Comparison of ENCODE assay signal across 27 cellular contexts in the genomic region with DNA sequence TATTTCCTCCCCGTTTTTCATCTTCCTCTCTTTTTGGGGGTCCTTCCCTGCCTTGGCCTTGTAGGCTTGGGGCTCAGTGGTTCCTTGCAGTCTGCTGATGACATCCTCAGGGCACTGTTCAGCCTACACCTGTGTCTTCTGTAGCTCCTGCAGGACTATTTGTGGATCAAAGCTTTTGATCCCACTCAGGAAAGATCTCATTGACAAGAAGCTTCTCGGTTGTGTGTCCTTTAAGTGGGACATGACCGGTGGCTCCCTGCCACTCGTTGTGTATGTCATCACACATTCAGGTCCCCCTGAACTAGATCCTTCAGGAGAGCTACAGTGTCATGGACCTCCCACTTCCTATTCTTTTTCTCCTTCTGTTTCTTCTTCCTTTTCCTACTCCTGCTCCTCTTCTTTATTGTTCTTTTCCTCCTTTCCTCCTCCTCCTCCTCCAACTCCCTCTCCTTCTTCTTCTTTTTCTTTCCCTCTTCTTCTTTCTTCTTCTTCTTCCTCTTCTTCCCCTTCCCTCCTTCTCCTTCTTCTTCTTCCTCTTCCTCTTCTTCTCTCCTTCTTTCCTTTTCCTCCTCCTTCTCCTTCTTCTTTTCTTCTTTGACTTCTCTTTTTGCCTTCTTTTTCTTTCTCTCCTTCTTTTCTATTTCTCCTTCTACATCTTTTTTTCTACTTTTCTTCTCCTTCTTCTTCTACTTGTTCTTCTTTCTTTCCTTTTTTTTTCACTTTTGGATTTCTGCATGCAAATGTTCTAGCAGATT.
DNase-seq lines count a peak whose midpoint lies in the region; ATAC-seq and TF ChIP-seq lines count a peak whose summit lies in the region.
"Had no signal": no experiment of that assay in that cellular context is flagged by ENCODE, and none has a peak within 500 bp of the region (broad histone marks: within the 10 kb centered on the region; RNA-seq: fewer than 3 reads in every experiment).

No MANE protein-coding gene starts in this region.

- no peak overlapping the region for H2AK5ac ChIP-seq in H9 (ENCODE audit: insufficient read length, low read length)

- peak overlapping the region; percentile 86 for H3K27ac Mint-ChIP-seq in activated naive CD8-positive, alpha-beta T cell
- H3K27ac Mint-ChIP-seq in activated naive CD8-positive, alpha-beta T cell treated with anti-CD3 and anti-CD28 coated beads, Interleukin-2, amount 50 U/mL, for 24 hours, result no peak overlapping the region
- peak overlapping the region; percentile 71 to 84 for H3K27ac Mint-ChIP-seq in T-cell
- H3K27ac Mint-ChIP-seq in endothelial cell (ENCODE audit: unreplicated experiment), result no peak overlapping the region
- peak overlapping the region; percentile 66 for H3K27ac Mint-ChIP-seq in stimulated activated effector memory CD8-positive, alpha-beta T cell treated with anti-CD3 and anti-CD28 coated beads, Interleukin-12 subunit alpha, Interleukin-12 subunit beta, amount 100 ng/mL, for 72 hours
- no peak overlapping the region; a peak in 1 of 7 replicates for H3K27ac Mint-ChIP-seq in H9

- H3K79me1 ChIP-seq in H9 (ENCODE audit: insufficient read depth, low read depth, low read length, poor library complexity, severe bottlenecking), result no peaks in the 10 kb centered on the region

- peaks cover 61% of the 10 kb centered on the region for H3K4me1 Mint-ChIP-seq in activated naive CD8-positive, alpha-beta T cell (ENCODE audit: low read depth)
- peaks cover 47% of the 10 kb centered on the region for H3K4me1 Mint-ChIP-seq in activated naive CD8-positive, alpha-beta T cell treated with anti-CD3 and anti-CD28 coated beads, Interleukin-2, amount 50 U/mL, for 24 hours
- H3K4me1 Mint-ChIP-seq in T-cell (peaks cover 58 to 70% (median 58%) of the 10 kb centered on the region in 3 donors), endothelial cell (ENCODE audit: unreplicated experiment) (peaks cover 47% of the 10 kb centered on the region), H9 (peaks cover 15 to 17% of the 10 kb centered on the region in 2 experiments)
- H3K4me1 Mint-ChIP-seq in stimulated activated effector memory CD8-positive, alpha-beta T cell treated with anti-CD3 and anti-CD28 coated beads, Interleukin-12 subunit alpha, Interleukin-12 subunit beta, amount 100 ng/mL, for 72 hours, result peaks cover 55% of the 10 kb centered on the region

- POLR2A ChIA-PET in T-cell (lab: Charles Lee), result no interaction called here

- no peaks in the 10 kb centered on the region; the same call in 1 of the 2 replicates for H3K4me1 ChIP-seq in H9 (ENCODE audit: insufficient read depth, low read length)

- H3K27me3 Mint-ChIP-seq in activated naive CD8-positive, alpha-beta T cell, result no peaks in the 10 kb centered on the region
- H3K27me3 Mint-ChIP-seq in activated naive CD8-positive, alpha-beta T cell treated with anti-CD3 and anti-CD28 coated beads, Interleukin-2, amount 50 U/mL, for 24 hours, result no peaks in the 10 kb centered on the region
- H3K27me3 Mint-ChIP-seq in T-cell (no peaks in the 10 kb centered on the region), endothelial cell (ENCODE audit: unreplicated experiment) (peaks cover 5% of the 10 kb centered on the region), H9 (ENCODE audit: low read depth) (peaks cover 1% of the 10 kb centered on the region; the same call in 1 of the 2 replicates)

- H2BK5ac ChIP-seq in H9 (ENCODE audit: insufficient read length, low read length), result no peak overlapping the region

- no peaks in the 10 kb centered on the region for H3K9me3 ChIP-seq in H9 (ENCODE audit: control insufficient read depth, low read depth, low read length)
- H3K9me3 ChIP-seq: body of pancreas, MG63, ovary, spleen, tibial artery had no signal

- H3K4me3 Mint-ChIP-seq in activated naive CD8-positive, alpha-beta T cell, result no peak overlapping the region
- H3K4me3 Mint-ChIP-seq in activated naive CD8-positive, alpha-beta T cell treated with anti-CD3 and anti-CD28 coated beads, Interleukin-2, amount 50 U/mL, for 24 hours, result no peak overlapping the region
- H3K4me3 Mint-ChIP-seq in T-cell (peak overlapping the region in 1 of 3 donors; percentile 4), endothelial cell (ENCODE audit: unreplicated experiment) (peak overlapping the region; percentile 53), H9 (no peak overlapping the region)
- H3K4me3 Mint-ChIP-seq in stimulated activated effector memory CD8-positive, alpha-beta T cell treated with anti-CD3 and anti-CD28 coated beads, Interleukin-12 subunit alpha, Interleukin-12 subunit beta, amount 100 ng/mL, for 72 hours, result no peak overlapping the region
- H3K4me3 Mint-ChIP-seq: nephron had no signal

- no peak overlapping the region for H2BK15ac ChIP-seq in H9 (ENCODE audit: low read depth, low read length)

- H3K27ac ChIP-seq in H9 (ENCODE audit: insufficient read length, low read depth, low read length), result no peak overlapping the region
- H3K27ac ChIP-seq: body of pancreas, ovary, spleen, tibial artery had no signal

- no peaks in the 10 kb centered on the region for H4K20me1 ChIP-seq in H9 (ENCODE audit: control insufficient read depth, insufficient read depth, insufficient read length)

- H3K23ac ChIP-seq in H9 (ENCODE audit: insufficient read length, low read depth, low read length), result no peak overlapping the region

- TF ChIP-seq CTCF in endothelial cell (IDR thresholded peaks at IDR 0.05; ENCODE audit: unreplicated experiment) (no peak), H9 (conservative IDR thresholded peaks at IDR 0.05) (no peak)

- H2AFZ ChIP-seq in H9 (ENCODE audit: low read length), result no peak overlapping the region

- CTCF ChIA-PET in T-cell (lab: Charles Lee), result interaction anchor here in 1 of 2 donors (0.7 kb wide), 1 partner anchor 175 kb away, joined by 3 read pairs; no protein-coding TSS in a partner anchor

- H4K91ac ChIP-seq in H9 (ENCODE audit: insufficient read length, low read depth, low read length), result no peak overlapping the region

- no peak overlapping the region for H2BK12ac ChIP-seq in H9 (ENCODE audit: insufficient read length, low read depth, low read length)

- H3K14ac ChIP-seq in H9 (ENCODE audit: insufficient read depth, low read length), result no peak overlapping the region

- H4K8ac ChIP-seq in H9 (replicated peaks; ENCODE audit: insufficient read length, low read depth, low read length), result no peak overlapping the region

- no peak overlapping the region for H2BK20ac ChIP-seq in H9 (ENCODE audit: low read depth, low read length, poor library complexity, severe bottlenecking)

- no peaks in the 10 kb centered on the region for H3K23me2 ChIP-seq in H9 (ENCODE audit: insufficient read length, low read depth, low read length, poor library complexity, severe bottlenecking)

- WGBS in H9 (ENCODE audit: extremely low coverage, insufficient read length, low lambda C conversion rate), result no CpG with 5 or more reads among the region's 4 CpGs

- H3K4ac ChIP-seq in H9 (ENCODE audit: low read depth, low read length), result no peak overlapping the region

- no peak overlapping the region for H3T11ph ChIP-seq in H9 (ENCODE audit: low read length)

- no peak overlapping the region for H4K5ac ChIP-seq in H9 (ENCODE audit: insufficient read length, low read depth, low read length)

- no peak overlapping the region for H3K18ac ChIP-seq in H9 (ENCODE audit: insufficient read length, low read depth, low read length)

- DNase-seq in activated naive CD8-positive, alpha-beta T cell treated with anti-CD3 and anti-CD28 coated beads, Interleukin-2, amount 50 U/mL, for 24 hours, result no peak
- no peak for DNase-seq in T-cell
- no peak for DNase-seq in endothelial cell (ENCODE audit: low spot score)
- no peak for DNase-seq in stimulated activated effector memory CD8-positive, alpha-beta T cell treated with anti-CD3 and anti-CD28 coated beads, Interleukin-12 subunit alpha, Interleukin-12 subunit beta, amount 100 ng/mL, for 72 hours (ENCODE audit: low spot score in 2 of 2)
- DNase-seq in medulla oblongata (ENCODE audit: extremely low spot score), result no peak
- no peak for DNase-seq in H9
- no peak for DNase-seq in COR-L47 (lab: John Stamatoyannopoulos, UW)
- DNase-seq: activated CD4-positive, alpha-beta T cell treated with anti-CD3 and anti-CD28 coated beads for 4 hours; body of pancreas; C1 segment of cervical spinal cord; effector CD8-positive, alpha-beta T cell; left colon; MG63; NCI-H1436; NCI-H2107; NCI-H510A treated with DMSO at 0.1 percent for 48 hours; ovary; PC-3; SIG-M5; spleen; stimulated activated CD4-positive, alpha-beta T cell treated with anti-CD3 and anti-CD28 coated beads, Interleukin-2, amount 100 ng/mL, for 48 hours; stimulated activated naive CD4-positive, alpha-beta T cell; tibial artery had no signal

- H3K79me2 ChIP-seq in H9 (ENCODE audit: insufficient read depth, low read length), result no peaks in the 10 kb centered on the region

- no peak overlapping the region for H3K56ac ChIP-seq in H9 (ENCODE audit: insufficient read length, low read depth, low read length)

- H3K36me3 Mint-ChIP-seq in activated naive CD8-positive, alpha-beta T cell, result no peaks in the 10 kb centered on the region
- H3K36me3 Mint-ChIP-seq in activated naive CD8-positive, alpha-beta T cell treated with anti-CD3 and anti-CD28 coated beads, Interleukin-2, amount 50 U/mL, for 24 hours (ENCODE audit: low read depth), result peaks cover 18% of the 10 kb centered on the region
- H3K36me3 Mint-ChIP-seq in T-cell (peaks cover 6% of the 10 kb centered on the region), endothelial cell (ENCODE audit: low read depth, unreplicated experiment) (peaks cover 23% of the 10 kb centered on the region), H9 (ENCODE audit: insufficient read depth in 1 of 3, low read depth in 3 of 3) (peaks cover 16 to 38% (median 37%) of the 10 kb centered on the region in 3 experiments)
- peaks cover 7% of the 10 kb centered on the region for H3K36me3 Mint-ChIP-seq in stimulated activated effector memory CD8-positive, alpha-beta T cell treated with anti-CD3 and anti-CD28 coated beads, Interleukin-12 subunit alpha, Interleukin-12 subunit beta, amount 100 ng/mL, for 72 hours

- H3K27me3 ChIP-seq in H9 (ENCODE audit: insufficient read depth, low read length), result no peaks in the 10 kb centered on the region
- H3K27me3 ChIP-seq: body of pancreas, MG63, ovary, spleen, tibial artery had no signal

- no peak overlapping the region for H3K9ac ChIP-seq in H9 (ENCODE audit: extremely low read depth, insufficient read length, low read length)

- ATAC-seq in activated naive CD8-positive, alpha-beta T cell treated with anti-CD3 and anti-CD28 coated beads, Interleukin-2, amount 50 U/mL, for 24 hours, result no peak
- no peak for ATAC-seq in T-cell (replicated peaks in 1 of 4)
- ATAC-seq in stimulated activated effector memory CD8-positive, alpha-beta T cell treated with anti-CD3 and anti-CD28 coated beads, Interleukin-12 subunit alpha, Interleukin-12 subunit beta, amount 100 ng/mL, for 72 hours, result no peak
- ATAC-seq: body of pancreas, esophagus mucosa, left colon, PC-3 had no signal

- no peak overlapping the region for H3K4me2 ChIP-seq in H9 (ENCODE audit: insufficient read depth, insufficient read length, low read length)

- no peaks in the 10 kb centered on the region for H3K9me3 Mint-ChIP-seq in activated naive CD8-positive, alpha-beta T cell (ENCODE audit: low read depth)
- no peaks in the 10 kb centered on the region for H3K9me3 Mint-ChIP-seq in activated naive CD8-positive, alpha-beta T cell treated with anti-CD3 and anti-CD28 coated beads, Interleukin-2, amount 50 U/mL, for 24 hours
- H3K9me3 Mint-ChIP-seq in T-cell (no peaks in the 10 kb centered on the region), endothelial cell (ENCODE audit: unreplicated experiment) (no peaks in the 10 kb centered on the region), H9 (peaks cover 58 to 74% of the 10 kb centered on the region in 2 experiments)
- H3K9me3 Mint-ChIP-seq in stimulated activated effector memory CD8-positive, alpha-beta T cell treated with anti-CD3 and anti-CD28 coated beads, Interleukin-12 subunit alpha, Interleukin-12 subunit beta, amount 100 ng/mL, for 72 hours, result no peaks in the 10 kb centered on the region
- H3K9me3 Mint-ChIP-seq: activated T-helper 2 cell treated with anti-CD3 and anti-CD28 coated beads, Interferon-gamma antibody, Interleukin-2, Interleukin-4, amounts not matched to agents 10 μg/mL and 5 μg/mL and 100 μg/mL, durations not matched to agents 14 hours and 24 hours and 36 hours; nephron had no signal

- no peak overlapping the region for H2BK120ac ChIP-seq in H9 (ENCODE audit: low read depth, low read length, poor library complexity, severe bottlenecking)

Comparison
In these comparisons a context has a peak if more than half of its experiments do, and no peak if none do; other contexts are left out.
1. H3K27ac Mint-ChIP-seq: peak in activated naive CD8-positive, alpha-beta T cell (single experiment), T-cell (2 of 2) and stimulated activated effector memory CD8-positive, alpha-beta T cell treated with anti-CD3 and anti-CD28 coated beads, Interleukin-12 subunit alpha, Interleukin-12 subunit beta, amount 100 ng/mL, for 72 hours (single experiment); none in activated naive CD8-positive, alpha-beta T cell treated with anti-CD3 and anti-CD28 coated beads, Interleukin-2, amount 50 U/mL, for 24 hours (single experiment), endothelial cell (single experiment) and H9 (0 of 3).